26 cellular contexts compared by ENCODE assay signal in the genomic region with DNA sequence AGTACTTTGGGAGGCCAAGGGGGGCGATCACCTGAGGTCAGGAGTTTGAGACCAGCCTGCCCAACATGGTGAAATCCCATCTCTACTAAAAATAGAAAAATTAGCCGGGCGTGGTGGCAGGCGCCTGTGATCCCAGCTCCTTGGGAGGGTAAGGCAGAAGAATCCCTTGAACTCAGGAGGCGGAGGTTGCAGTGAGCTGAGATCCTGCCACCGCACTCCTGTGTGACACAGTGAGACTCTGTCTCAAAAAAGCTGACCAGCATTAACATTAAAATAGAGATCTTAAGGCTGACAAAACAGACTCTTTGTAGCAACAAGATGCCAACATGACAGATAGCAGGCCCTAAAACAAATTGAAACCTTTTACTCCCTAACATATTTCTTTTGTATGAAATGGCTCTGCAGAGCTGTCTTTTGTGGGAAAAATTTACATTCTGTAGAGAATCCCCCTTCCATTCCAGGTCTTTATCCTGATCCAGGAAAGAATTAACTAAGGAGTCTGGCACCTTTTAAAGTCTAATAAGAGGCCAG.
"Had no signal": no experiment of that assay in that cellular context is flagged by ENCODE, and none has a peak within 500 bp of the region (broad histone marks: within the 10 kb centered on the region; RNA-seq: fewer than 3 reads in every experiment).

No MANE protein-coding gene starts in this region.

- H3K27ac ChIP-seq: epithelial cell of prostate, gastroesophageal sphincter, heart left ventricle, lower lobe of right lung, ovary, psoas muscle, right lobe of liver, transverse colon, vagina had no signal

- H3K27me3 ChIP-seq: gastroesophageal sphincter, heart left ventricle, ovary, right lobe of liver, transverse colon, vagina had no signal

- H3K4me3 ChIP-seq: gastroesophageal sphincter, heart left ventricle, lower lobe of right lung, ovary, psoas muscle, right lobe of liver, transverse colon, vagina had no signal

- DNase-seq: cortex of kidney; effector memory CD8-positive, alpha-beta T cell; foreskin fibroblast; heart left ventricle; hippocampal formation; immature natural killer cell; islet precursor cell; kidney glomerular epithelial cell; left colon; left ventricle myocardium superior; lower lobe of right lung; naive thymus-derived CD8-positive, alpha-beta T cell; occipital lobe; ovary; posterior cingulate gyrus; psoas muscle; right lobe of liver; small intestine; stimulated activated CD4-positive, alpha-beta T cell treated with anti-CD3 and anti-CD28 coated beads, Interleukin-15, amount 100 ng/mL, for 24 hours; stimulated activated CD4-positive, alpha-beta T cell treated with anti-CD3 and anti-CD28 coated beads, Interleukin-2, amount 100 ng/mL, for 48 hours; stimulated activated naive B cell treated with anti-CD40 and anti-IgM and Interleukin-4, amounts not matched to agents 10 μg/mL and 1 μg/mL and 100 μg/mL, for 72 hours; transverse colon had no signal

- H3K27me3 Mint-ChIP-seq: effector memory CD8-positive, alpha-beta T cell; naive thymus-derived CD8-positive, alpha-beta T cell; stimulated activated naive B cell treated with anti-CD40 and anti-IgM and Interleukin-4, amounts not matched to agents 10 μg/mL and 1 μg/mL and 100 μg/mL, for 72 hours; stimulated activated naive CD8-positive, alpha-beta T cell treated with anti-CD3 and anti-CD28 coated beads, Interleukin-15, Interleukin-2, amounts not matched to agents 100 ng/mL and 50 ng/mL, for 24 hours had no signal

- H3K4me1 ChIP-seq: gastroesophageal sphincter, heart left ventricle, lower lobe of right lung, psoas muscle, right lobe of liver, transverse colon, vagina had no signal

- H3K9me3 Mint-ChIP-seq: effector memory CD8-positive, alpha-beta T cell; immature natural killer cell; naive thymus-derived CD8-positive, alpha-beta T cell; stimulated activated naive CD8-positive, alpha-beta T cell treated with anti-CD3 and anti-CD28 coated beads, Interleukin-15, Interleukin-2, amounts not matched to agents 100 ng/mL and 50 ng/mL, for 24 hours had no signal

- H3K4me1 Mint-ChIP-seq: immature natural killer cell; naive thymus-derived CD8-positive, alpha-beta T cell; stimulated activated naive B cell treated with anti-CD40 and anti-IgM and Interleukin-4, amounts not matched to agents 10 μg/mL and 1 μg/mL and 100 μg/mL, for 72 hours had no signal

- H3K36me3 ChIP-seq: heart left ventricle, lower lobe of right lung, ovary, right lobe of liver, transverse colon, vagina had no signal

- H3K9me3 ChIP-seq: gastroesophageal sphincter, heart left ventricle, lower lobe of right lung, ovary, psoas muscle, right lobe of liver, transverse colon, vagina had no signal

- H3K4me3 Mint-ChIP-seq: effector memory CD8-positive, alpha-beta T cell; immature natural killer cell; naive thymus-derived CD8-positive, alpha-beta T cell; stimulated activated naive B cell treated with anti-CD40 and anti-IgM and Interleukin-4, amounts not matched to agents 10 μg/mL and 1 μg/mL and 100 μg/mL, for 72 hours; stimulated activated naive CD8-positive, alpha-beta T cell treated with anti-CD3 and anti-CD28 coated beads, Interleukin-15, Interleukin-2, amounts not matched to agents 100 ng/mL and 50 ng/mL, for 24 hours had no signal

- H3K27ac Mint-ChIP-seq: effector memory CD8-positive, alpha-beta T cell; immature natural killer cell; naive thymus-derived CD8-positive, alpha-beta T cell; stimulated activated naive B cell treated with anti-CD40 and anti-IgM and Interleukin-4, amounts not matched to agents 10 μg/mL and 1 μg/mL and 100 μg/mL, for 72 hours; stimulated activated naive CD8-positive, alpha-beta T cell treated with anti-CD3 and anti-CD28 coated beads, Interleukin-15, Interleukin-2, amounts not matched to agents 100 ng/mL and 50 ng/mL, for 24 hours had no signal
